Comparison of ENCODE assay signal across 24 cellular contexts in the genomic region with DNA sequence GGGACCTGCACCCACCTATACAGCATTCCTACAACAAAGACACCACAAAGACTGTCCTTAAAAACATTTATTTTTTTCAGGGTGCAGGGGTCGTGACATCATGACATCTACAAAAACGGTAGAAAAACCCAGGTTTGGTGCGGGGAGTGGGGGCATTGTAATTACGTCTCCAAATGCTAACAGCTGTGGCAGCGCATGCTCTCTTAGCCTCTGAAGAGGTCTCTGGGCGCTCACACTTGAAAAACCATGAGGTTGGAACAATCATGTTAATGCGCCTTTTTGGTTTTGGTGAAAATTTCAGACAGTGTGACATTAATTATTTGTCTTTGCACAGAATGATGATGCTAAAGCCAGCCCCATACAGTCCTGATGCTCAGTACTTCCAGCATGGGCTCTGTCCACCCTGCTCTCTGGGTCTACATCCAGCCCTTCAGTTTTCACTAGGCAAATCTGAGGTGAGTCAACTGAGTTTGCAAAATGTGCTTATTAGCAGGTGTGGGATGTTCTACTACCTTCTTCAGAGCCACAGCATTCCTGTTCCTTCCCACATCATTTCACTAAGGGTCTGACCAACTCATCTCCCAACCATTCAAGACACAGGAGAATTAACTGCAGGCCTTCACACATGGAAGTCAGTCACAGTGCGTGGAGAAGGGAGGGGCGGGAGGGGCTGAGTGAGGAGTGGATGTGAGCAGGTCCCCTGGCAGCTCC. TPM values are rescaled to one million over a fixed set of nuclear protein-coding genes. Genes with fewer than 3 reads are reported as not detected.
"Had no signal": no experiment of that assay in that cellular context is flagged by ENCODE, and none has a peak within 500 bp of the region (broad histone marks: within the 10 kb centered on the region; RNA-seq: fewer than 3 reads in every experiment).

No MANE protein-coding gene starts in this region.

- H3K36me3 ChIP-seq: MG63, SJSA1 had no signal

- DNase-seq: Karpas-422, KG1, MG63, NCI-H1092, NCI-H1105 treated with DMSO at 0.1 percent for 48 hours, NCI-H1417 treated with DMSO at 0.1 percent for 48 hours, NCI-H146, NCI-H1694 treated with DMSO at 0.1 percent for 48 hours, NCI-H1930, NCI-H2081, NCI-H2107, NCI-H345, NCI-H446 treated with DMSO at 0.1 percent for 48 hours, NCI-H510A treated with DMSO at 0.1 percent for 48 hours, NCI-H69, NCI-H774, Right ventricle myocardium superior, RPMI8226, SIG-M5 had no signal

- H3K27ac ChIP-seq: SJSA1, SK-N-MC had no signal

- FAIRE-seq: HepG2, RCC 7860 had no signal

- H3K4me3 ChIP-seq: MG63, SJSA1, SK-N-MC had no signal

- ATAC-seq: HepG2 had no signal

- H3K9me3 ChIP-seq: MG63, SJSA1 had no signal

- H3K4me1 ChIP-seq: SJSA1 had no signal

- H3K27me3 ChIP-seq: SJSA1 had no signal

RNA-seq across cellular contexts. Expression of gene IGFBPL1, which starts 17.6 kb away (rescaled TPM):
- total RNA-seq: IMR-90, Right ventricle myocardium superior had no signal
- polyA plus RNA-seq: HepG2, IMR-90 had no signal
